ENCODE assay signal across 8 cellular contexts in genomic region chr5:57302164-57302563, GRCh38.
A peak's percentile ranks its signal among the peaks of the same experiment; 100 is the strongest.
DNase-seq lines count a peak whose midpoint lies in the region; ATAC-seq and TF ChIP-seq lines count a peak whose summit lies in the region.

No MANE protein-coding gene starts in this region.

- no peak overlapping the region for H3K4me3 ChIP-seq in Caco-2 (ENCODE audit: low read depth, low read length)

- CTCF ChIA-PET in Caco-2 (lab: Charles Lee): no interaction called here

- ATAC-seq in HG02981 (IDR thresholded peaks at IDR 0.05; ENCODE audit: unreplicated experiment): peak; percentile 47

- no peak overlapping the region for H3K27ac Mint-ChIP-seq in endothelial cell (ENCODE audit: unreplicated experiment)
- no peak overlapping the region for H3K27ac Mint-ChIP-seq in Caco-2 (ENCODE audit: unreplicated experiment)

- H3K4me1 Mint-ChIP-seq in endothelial cell (ENCODE audit: unreplicated experiment) (peaks cover 5% of the 10 kb centered on the region), Caco-2 (ENCODE audit: low read depth, unreplicated experiment) (peaks cover 10% of the 10 kb centered on the region)

- H3K9me3 Mint-ChIP-seq in endothelial cell (ENCODE audit: unreplicated experiment) (peaks cover 5% of the 10 kb centered on the region), Caco-2 (ENCODE audit: unreplicated experiment) (peaks cover 11% of the 10 kb centered on the region)

- H3K9me3 ChIP-seq in Caco-2: peaks cover 2% of the 10 kb centered on the region; the same call in 1 of the 2 replicates

- no peaks in the 10 kb centered on the region for H3K36me3 ChIP-seq in Caco-2 (ENCODE audit: control insufficient read depth, insufficient read depth, low read length)

- peaks cover 3% of the 10 kb centered on the region for H3K36me3 Mint-ChIP-seq in endothelial cell (ENCODE audit: low read depth, unreplicated experiment)
- no peaks in the 10 kb centered on the region for H3K36me3 Mint-ChIP-seq in Caco-2 (ENCODE audit: insufficient read depth, unreplicated experiment)

- POLR2A ChIA-PET in Caco-2 (lab: Charles Lee): no interaction called here

- peak; percentile 56 for DNase-seq in DMS53 treated with DMSO at 0.1 percent for 48 hours (lab: John Stamatoyannopoulos, UW; ENCODE audit: unreplicated experiment)
- peak; percentile 4 for DNase-seq in T-helper 22 cell (ENCODE audit: low read depth)
- DNase-seq in islet precursor cell: peak; percentile 61
- DNase-seq in endothelial cell (ENCODE audit: low spot score): no peak
- no peak for DNase-seq in Caco-2
- DNase-seq in middle frontal gyrus (ENCODE audit: extremely low spot score, low spot score): no peak
- DNase-seq in UCSD-AML1 (lab: John Stamatoyannopoulos, UW; ENCODE audit: unreplicated experiment): no peak

- H3K27me3 Mint-ChIP-seq in endothelial cell (ENCODE audit: unreplicated experiment): peaks cover 4% of the 10 kb centered on the region
- H3K27me3 Mint-ChIP-seq in Caco-2 (ENCODE audit: insufficient read depth, unreplicated experiment): no peaks in the 10 kb centered on the region

- no peaks in the 10 kb centered on the region for H3K27me3 ChIP-seq in Caco-2 (replicated peaks; ENCODE audit: control insufficient read depth, insufficient read depth, low read length)

- H3K4me3 Mint-ChIP-seq in endothelial cell (ENCODE audit: unreplicated experiment): no peak overlapping the region
- H3K4me3 Mint-ChIP-seq in Caco-2 (ENCODE audit: unreplicated experiment): no peak overlapping the region

- TF ChIP-seq CTCF in endothelial cell (IDR thresholded peaks at IDR 0.05; ENCODE audit: unreplicated experiment): no peak
- TF ChIP-seq CTCF in Caco-2 (IDR thresholded peaks at IDR 0.05; ENCODE audit: insufficient read depth in 1 of 2, low read depth in 1 of 2, low read length in 1 of 2, severe bottlenecking in 1 of 2, unreplicated experiment in 1 of 2): no peak

- intact Hi-C loops in Caco-2 (cut with micrococcal nuclease; ENCODE audit: unreplicated experiment): no loop called here

- BruUV-seq in Caco-2 (replicated peaks; lab: Mats Ljungman, UMichigan): no TSS peak

- peaks cover 10% of the 10 kb centered on the region for H3K4me1 ChIP-seq in Caco-2

Comparison
In these comparisons a context has a peak if more than half of its experiments do, and no peak if none do; other contexts are left out.
1. DNase-seq: peak in DMS53 treated with DMSO at 0.1 percent for 48 hours (single experiment), T-helper 22 cell (single experiment) and islet precursor cell (single experiment); none in endothelial cell (single experiment), Caco-2 (0 of 2), middle frontal gyrus (single experiment) and UCSD-AML1 (single experiment).